19 cellular contexts compared by ENCODE assay signal in the genomic region with DNA sequence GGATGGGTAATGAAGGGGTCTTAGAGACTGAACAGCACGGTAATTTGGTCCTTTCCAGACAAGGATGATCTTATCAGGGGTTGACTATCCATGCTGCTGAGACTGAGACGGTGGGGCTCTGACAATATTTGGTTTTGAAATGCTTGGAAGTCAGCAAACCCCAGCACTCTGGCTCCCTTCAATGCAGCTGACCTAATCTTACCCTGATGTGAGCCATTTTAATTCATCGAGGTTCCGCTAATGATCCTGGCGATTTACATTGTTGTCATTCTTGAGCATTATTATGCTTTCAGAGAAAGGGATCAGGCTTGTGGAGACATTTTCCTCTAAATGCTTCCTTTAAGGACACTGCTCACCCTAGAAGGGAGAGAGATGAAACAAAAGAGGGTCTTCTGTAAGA.
"Had no signal": no experiment of that assay in that cellular context is flagged by ENCODE, and none has a peak within 500 bp of the region (broad histone marks: within the 10 kb centered on the region; RNA-seq: fewer than 3 reads in every experiment).

No MANE protein-coding gene starts in this region.

- H3K27ac ChIP-seq: ascending aorta, breast epithelium, gastrocnemius medialis, heart left ventricle, left ventricle myocardium inferior, WERI-Rb-1 had no signal

- H3K4me3 Mint-ChIP-seq: activated naive CD4-positive, alpha-beta T cell treated with anti-CD3 and anti-CD28 coated beads, Interleukin-2, amount 50 U/mL, for 24 hours; activated T-cell treated with anti-CD3 and anti-CD28 coated beads, Interleukin-2, amount 50 U/mL, for 72 hours; memory B cell; natural killer cell; T-helper 17 cell had no signal

- H3K4me3 ChIP-seq: ascending aorta, breast epithelium, gastrocnemius medialis, heart left ventricle, left ventricle myocardium inferior had no signal

- DNase-seq: activated CD4-positive, alpha-beta T cell treated with anti-CD3 and anti-CD28 coated beads, Interleukin-2, amount 50 U/mL, for 4 hours; activated effector memory CD4-positive, alpha-beta T cell treated with anti-CD3 and anti-CD28 coated beads, Interleukin-2, amount 50 U/mL, for 16 hours; activated T-cell treated with anti-CD3 and anti-CD28 coated beads, Interleukin-2, amount 50 U/mL, for 72 hours; effector CD4-positive, alpha-beta T cell; gastrocnemius medialis; heart left ventricle; kidney glomerular epithelial cell; left ventricle myocardium inferior; natural killer cell; occipital lobe; retina; stimulated activated naive CD4-positive, alpha-beta T cell; T-helper 17 cell; WERI-Rb-1 had no signal

- H3K27me3 Mint-ChIP-seq: activated naive CD4-positive, alpha-beta T cell treated with anti-CD3 and anti-CD28 coated beads, Interleukin-2, amount 50 U/mL, for 24 hours; T-helper 17 cell had no signal

- H3K4me1 Mint-ChIP-seq: activated naive CD4-positive, alpha-beta T cell treated with anti-CD3 and anti-CD28 coated beads, Interleukin-2, amount 50 U/mL, for 24 hours; memory B cell; T-helper 17 cell had no signal

- H3K36me3 Mint-ChIP-seq: activated naive CD4-positive, alpha-beta T cell treated with anti-CD3 and anti-CD28 coated beads, Interleukin-2, amount 50 U/mL, for 24 hours; natural killer cell had no signal

- H3K36me3 ChIP-seq: ascending aorta, breast epithelium, gastrocnemius medialis, heart left ventricle, left ventricle myocardium inferior, WERI-Rb-1 had no signal

- H3K4me1 ChIP-seq: ascending aorta, breast epithelium, gastrocnemius medialis, left ventricle myocardium inferior had no signal

- ATAC-seq: activated T-cell treated with anti-CD3 and anti-CD28 coated beads, Interleukin-2, amount 50 U/mL, for 72 hours; esophagus mucosa; gastrocnemius medialis; heart left ventricle; natural killer cell; T-helper 17 cell had no signal

- H3K27ac Mint-ChIP-seq: activated naive CD4-positive, alpha-beta T cell treated with anti-CD3 and anti-CD28 coated beads, Interleukin-2, amount 50 U/mL, for 24 hours; activated T-cell treated with anti-CD3 and anti-CD28 coated beads, Interleukin-2, amount 50 U/mL, for 72 hours; memory B cell; T-helper 17 cell had no signal

- H3K9me3 Mint-ChIP-seq: activated naive CD4-positive, alpha-beta T cell treated with anti-CD3 and anti-CD28 coated beads, Interleukin-2, amount 50 U/mL, for 24 hours; activated T-cell treated with anti-CD3 and anti-CD28 coated beads, Interleukin-2, amount 50 U/mL, for 72 hours; memory B cell; natural killer cell had no signal

- H3K27me3 ChIP-seq: ascending aorta, breast epithelium, gastrocnemius medialis, heart left ventricle had no signal

- H3K9me3 ChIP-seq: ascending aorta, breast epithelium, gastrocnemius medialis, heart left ventricle, left ventricle myocardium inferior had no signal
